ENCODE assay signal across 21 cellular contexts in the genomic region with DNA sequence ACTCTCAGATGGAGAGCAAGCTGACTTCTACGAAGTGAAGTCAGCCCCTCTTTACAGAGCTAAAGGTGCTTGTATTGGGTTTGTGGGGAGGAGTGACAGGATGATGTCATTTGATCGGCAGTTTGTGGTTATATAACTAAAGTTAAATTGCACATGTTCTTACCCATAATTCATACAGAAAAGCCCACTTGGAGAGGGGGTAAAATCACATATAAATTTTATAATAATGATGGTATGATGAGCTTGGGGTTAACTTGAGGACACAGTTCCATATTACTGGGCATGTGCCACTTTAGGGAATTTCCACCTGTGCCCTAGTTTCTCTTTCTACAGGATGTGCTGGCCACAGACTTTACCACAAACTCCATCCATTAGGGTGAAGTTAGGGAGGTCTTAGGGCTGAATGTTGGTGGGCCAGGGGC.
DNase-seq lines count a peak whose midpoint lies in the region; ATAC-seq and TF ChIP-seq lines count a peak whose summit lies in the region.
"Had no signal": no experiment of that assay in that cellular context is flagged by ENCODE, and none has a peak within 500 bp of the region (broad histone marks: within the 10 kb centered on the region; RNA-seq: fewer than 3 reads in every experiment).

No MANE protein-coding gene starts in this region.

- no peaks in the 10 kb centered on the region for H3K27me3 ChIP-seq in Loucy (ENCODE audit: insufficient read depth, low read length, poor library complexity, severe bottlenecking)
- H3K27me3 ChIP-seq: neural progenitor cell, spleen, tibial nerve had no signal

- H3K9me3 Mint-ChIP-seq in activated CD4-positive, alpha-beta T cell treated with anti-CD3 and anti-CD28 coated beads, Interleukin-2, amount 10 ng/mL, durations not matched to agents 24 days and 14 days: peaks cover 5% of the 10 kb centered on the region
- H3K9me3 Mint-ChIP-seq in activated CD4-positive, alpha-beta T cell treated with anti-CD3 and anti-CD28 coated beads, Interleukin-2, amount 10 ng/mL, durations not matched to agents 7 days and 5 days: peaks cover 8% of the 10 kb centered on the region
- H3K9me3 Mint-ChIP-seq in CD14-positive monocyte: peaks cover 0 to 8% (median 1%) of the 10 kb centered on the region in 7 donors

- H3K9me3 ChIP-seq in Loucy (ENCODE audit: insufficient read depth, low read depth, low read length): no peaks in the 10 kb centered on the region

- no peak overlapping the region for H3K27ac Mint-ChIP-seq in activated CD4-positive, alpha-beta T cell treated with anti-CD3 and anti-CD28 coated beads, Interleukin-2, amount 10 ng/mL, durations not matched to agents 24 days and 14 days
- H3K27ac Mint-ChIP-seq in activated CD4-positive, alpha-beta T cell treated with anti-CD3 and anti-CD28 coated beads, Interleukin-2, amount 10 ng/mL, durations not matched to agents 7 days and 5 days: no peak overlapping the region
- no peak overlapping the region for H3K27ac Mint-ChIP-seq in CD14-positive monocyte
- H3K27ac Mint-ChIP-seq: activated CD4-positive, alpha-beta T cell treated with anti-CD3 and anti-CD28 coated beads for 36 hours; neural progenitor cell; stimulated activated memory B cell treated with anti-CD40 and anti-IgM and Interleukin-4, amounts not matched to agents 10 μg/mL and 1 μg/mL and 100 μg/mL, for 72 hours had no signal

- H3K4me1 ChIP-seq in Loucy (ENCODE audit: insufficient read depth, low read length, poor library complexity, severe bottlenecking): peaks cover 23% of the 10 kb centered on the region
- H3K4me1 ChIP-seq: neural progenitor cell, spleen, tibial nerve had no signal

- H3K36me3 Mint-ChIP-seq in activated CD4-positive, alpha-beta T cell treated with anti-CD3 and anti-CD28 coated beads, Interleukin-2, amount 10 ng/mL, durations not matched to agents 24 days and 14 days (ENCODE audit: low read depth): no peaks in the 10 kb centered on the region
- H3K36me3 Mint-ChIP-seq in activated CD4-positive, alpha-beta T cell treated with anti-CD3 and anti-CD28 coated beads, Interleukin-2, amount 10 ng/mL, durations not matched to agents 7 days and 5 days (ENCODE audit: low read depth): no peaks in the 10 kb centered on the region
- H3K36me3 Mint-ChIP-seq in CD14-positive monocyte: no peaks in the 10 kb centered on the region
- H3K36me3 Mint-ChIP-seq: neural progenitor cell; stimulated activated memory B cell treated with anti-CD40 and anti-IgM and Interleukin-4, amounts not matched to agents 10 μg/mL and 1 μg/mL and 100 μg/mL, for 72 hours had no signal

- H3K9me2 ChIP-seq in Loucy (replicated peaks; ENCODE audit: low read depth, low read length): no peaks in the 10 kb centered on the region

- POLR2A ChIA-PET in activated CD4-positive, alpha-beta T cell treated with anti-CD3 and anti-CD28 coated beads, Interleukin-2, amount 10 ng/mL, durations not matched to agents 7 days and 5 days (lab: Charles Lee): no interaction called here

- H3K4me2 ChIP-seq in Loucy (ENCODE audit: low read depth, low read length, poor library complexity, severe bottlenecking): peak overlapping the region; percentile 67
- H3K4me2 ChIP-seq: neural progenitor cell had no signal

- peak overlapping the region; percentile 34 for H2AFZ ChIP-seq in Loucy (ENCODE audit: low read length)
- H2AFZ ChIP-seq: neural progenitor cell had no signal

- ATAC-seq in HG02763 (IDR thresholded peaks at IDR 0.05; ENCODE audit: unreplicated experiment) (peak; percentile 67), left colon (no peak), HG03135 (IDR thresholded peaks at IDR 0.05; ENCODE audit: unreplicated experiment) (no peak)
- ATAC-seq: activated CD4-positive, alpha-beta T cell treated with anti-CD3 and anti-CD28 coated beads for 36 hours; left cardiac atrium; Panc1; stimulated activated memory B cell treated with anti-CD40 and anti-IgM and Interleukin-4, amounts not matched to agents 10 μg/mL and 1 μg/mL and 100 μg/mL, for 72 hours had no signal

- H3K4me1 Mint-ChIP-seq in activated CD4-positive, alpha-beta T cell treated with anti-CD3 and anti-CD28 coated beads, Interleukin-2, amount 10 ng/mL, durations not matched to agents 24 days and 14 days: no peaks in the 10 kb centered on the region
- H3K4me1 Mint-ChIP-seq in activated CD4-positive, alpha-beta T cell treated with anti-CD3 and anti-CD28 coated beads, Interleukin-2, amount 10 ng/mL, durations not matched to agents 7 days and 5 days: no peaks in the 10 kb centered on the region
- no peaks in the 10 kb centered on the region for H3K4me1 Mint-ChIP-seq in CD14-positive monocyte
- H3K4me1 Mint-ChIP-seq: activated CD4-positive, alpha-beta T cell treated with anti-CD3 and anti-CD28 coated beads for 36 hours; neural progenitor cell; stimulated activated memory B cell treated with anti-CD40 and anti-IgM and Interleukin-4, amounts not matched to agents 10 μg/mL and 1 μg/mL and 100 μg/mL, for 72 hours had no signal

- H3K9ac ChIP-seq in Loucy (ENCODE audit: low read depth, low read length, poor library complexity, severe bottlenecking): peak overlapping the region; percentile 50
- H3K9ac ChIP-seq: neural progenitor cell had no signal

- no peaks in the 10 kb centered on the region for H3F3A ChIP-seq in Loucy (ENCODE audit: low read depth)

- peak overlapping the region; percentile 60 for H3K4me3 ChIP-seq in Loucy (ENCODE audit: low read length, poor library complexity, severe bottlenecking)
- H3K4me3 ChIP-seq: neural progenitor cell, SK-N-MC, spleen, tibial nerve had no signal

- H3K79me2 ChIP-seq in Loucy (ENCODE audit: insufficient read depth, low read length): no peaks in the 10 kb centered on the region

- intact Hi-C loops in activated CD4-positive, alpha-beta T cell treated with anti-CD3 and anti-CD28 coated beads, Interleukin-2, amount 10 ng/mL, durations not matched to agents 24 days and 14 days (cut with micrococcal nuclease): no loop called here
- intact Hi-C loops in left colon (cut with DNase I, micrococcal nuclease): no loop called here
- intact Hi-C loops in CD14-positive monocyte (cut with micrococcal nuclease): no loop called here

- no peaks in the 10 kb centered on the region for H3K27me3 Mint-ChIP-seq in activated CD4-positive, alpha-beta T cell treated with anti-CD3 and anti-CD28 coated beads, Interleukin-2, amount 10 ng/mL, durations not matched to agents 24 days and 14 days
- no peaks in the 10 kb centered on the region for H3K27me3 Mint-ChIP-seq in activated CD4-positive, alpha-beta T cell treated with anti-CD3 and anti-CD28 coated beads, Interleukin-2, amount 10 ng/mL, durations not matched to agents 7 days and 5 days
- H3K27me3 Mint-ChIP-seq in CD14-positive monocyte (ENCODE audit: low read depth in 3 of 3): no peaks in the 10 kb centered on the region
- H3K27me3 Mint-ChIP-seq: activated CD4-positive, alpha-beta T cell treated with anti-CD3 and anti-CD28 coated beads for 36 hours; stimulated activated memory B cell treated with anti-CD40 and anti-IgM and Interleukin-4, amounts not matched to agents 10 μg/mL and 1 μg/mL and 100 μg/mL, for 72 hours had no signal

- no peak overlapping the region for H3K4me3 Mint-ChIP-seq in activated CD4-positive, alpha-beta T cell treated with anti-CD3 and anti-CD28 coated beads, Interleukin-2, amount 10 ng/mL, durations not matched to agents 24 days and 14 days
- no peak overlapping the region for H3K4me3 Mint-ChIP-seq in activated CD4-positive, alpha-beta T cell treated with anti-CD3 and anti-CD28 coated beads, Interleukin-2, amount 10 ng/mL, durations not matched to agents 7 days and 5 days
- no peak overlapping the region for H3K4me3 Mint-ChIP-seq in CD14-positive monocyte
- H3K4me3 Mint-ChIP-seq: activated CD4-positive, alpha-beta T cell treated with anti-CD3 and anti-CD28 coated beads for 36 hours; neural progenitor cell; stimulated activated memory B cell treated with anti-CD40 and anti-IgM and Interleukin-4, amounts not matched to agents 10 μg/mL and 1 μg/mL and 100 μg/mL, for 72 hours had no signal

- no peaks in the 10 kb centered on the region for H4K20me1 ChIP-seq in Loucy (ENCODE audit: insufficient read depth, low read length, poor library complexity, severe bottlenecking)

- CTCF ChIA-PET in activated CD4-positive, alpha-beta T cell treated with anti-CD3 and anti-CD28 coated beads, Interleukin-2, amount 10 ng/mL, durations not matched to agents 7 days and 5 days (lab: Charles Lee): no interaction called here

- TF ChIP-seq CTCF in Loucy (conservative IDR thresholded peaks at IDR 0.05; ENCODE audit: low read length): no peak
- no peak for TF ChIP-seq CTCF in CD14-positive monocyte (IDR thresholded peaks at IDR 0.05)

- no peaks in the 10 kb centered on the region for H3K36me3 ChIP-seq in Loucy (ENCODE audit: insufficient read depth, low read length)
- H3K36me3 ChIP-seq: neural progenitor cell, spleen, tibial nerve had no signal

- DNase-seq in activated CD4-positive, alpha-beta T cell treated with anti-CD3 and anti-CD28 coated beads, Interleukin-2, amount 10 ng/mL, durations not matched to agents 24 days and 14 days: peak; percentile 58
- no peak for DNase-seq in activated CD4-positive, alpha-beta T cell treated with anti-CD3 and anti-CD28 coated beads, Interleukin-2, amount 10 ng/mL, durations not matched to agents 7 days and 5 days
- DNase-seq in left colon (no peak), CD14-positive monocyte (ENCODE audit: low spot score) (no peak)
- no peak for DNase-seq in activated CD4-positive, alpha-beta T cell treated with anti-CD3 and anti-CD28 coated beads, Interleukin-2, amount 50 U/mL, for 4 hours
- DNase-seq: 8988T; activated CD4-positive, alpha-beta T cell treated with anti-CD3 and anti-CD28 coated beads for 36 hours; activated CD8-positive, alpha-beta memory T cell treated with anti-CD3 and anti-CD28 coated beads, Interleukin-2, amount 50 U/mL, for 4 hours; aorta; KG1; left cardiac atrium; NCI-H1105 treated with DMSO at 0.1 percent for 48 hours; spleen had no signal
